In genomic region chr22:24203856-24204255, GRCh38 we compare ENCODE assay signal across 1 cellular context. TPM values are rescaled to one million over a fixed set of nuclear protein-coding genes. Genes with fewer than 3 reads are reported as not detected.
"Had no signal": no experiment of that assay in that cellular context is flagged by ENCODE, and none has a peak within 500 bp of the region (broad histone marks: within the 10 kb centered on the region; RNA-seq: fewer than 3 reads in every experiment).

No MANE protein-coding gene starts in this region.

RNA-seq across cellular contexts. Expression of gene GGT5, which starts 41.0 kb away (rescaled TPM):
- total RNA-seq: activated CD4-positive, alpha-beta memory T cell treated with anti-CD3 and anti-CD28 coated beads for 36 hours had no signal
